In genomic region chr1:29445330-29445729, GRCh38 we compare ENCODE assay signal across 15 cellular contexts.
A peak's percentile ranks its signal among the peaks of the same experiment; 100 is the strongest.
DNase-seq lines count a peak whose midpoint lies in the region; TF ChIP-seq lines count a peak whose summit lies in the region.
"Had no signal": no experiment of that assay in that cellular context is flagged by ENCODE, and none has a peak within 500 bp of the region (broad histone marks: within the 10 kb centered on the region; RNA-seq: fewer than 3 reads in every experiment).

No MANE protein-coding gene starts in this region.

- H3K4me3 Mint-ChIP-seq in activated naive CD4-positive, alpha-beta T cell treated with anti-CD3 and anti-CD28 coated beads for 36 hours, result no peak overlapping the region
- H3K4me3 Mint-ChIP-seq: CD14-positive monocyte; CD8-positive, alpha-beta T cell had no signal

- intact Hi-C loops in activated naive CD4-positive, alpha-beta T cell treated with anti-CD3 and anti-CD28 coated beads for 36 hours (cut with micrococcal nuclease), result no loop called here

- H3K27ac ChIP-seq in neural cell (ENCODE audit: low read length), result no peak overlapping the region
- no peak overlapping the region for H3K27ac ChIP-seq in SJCRH30
- H3K27ac ChIP-seq: A549 had no signal

- TF ChIP-seq CTCF in fibroblast of mammary gland (conservative IDR thresholded peaks at IDR 0.05; ENCODE audit: control insufficient read depth, insufficient read depth, low read depth, low read length) (no peak), neural cell (IDR thresholded peaks at IDR 0.05; ENCODE audit: poor library complexity, severe bottlenecking) (no peak)

- H3K27ac Mint-ChIP-seq in activated naive CD4-positive, alpha-beta T cell treated with anti-CD3 and anti-CD28 coated beads for 36 hours, result no peak overlapping the region
- H3K27ac Mint-ChIP-seq: CD8-positive, alpha-beta T cell had no signal

- DNase-seq in fibroblast of mammary gland (ENCODE audit: low read depth), result peak; percentile 44
- peak; percentile 14 for DNase-seq in skeletal muscle cell (ENCODE audit: low read depth)
- no peak for DNase-seq in SJCRH30
- DNase-seq in activated naive CD4-positive, alpha-beta T cell treated with anti-CD3 and anti-CD28 coated beads for 36 hours, result no peak
- no peak for DNase-seq in NCI-H2029 treated with DMSO at 0.1 percent for 48 hours (lab: John Stamatoyannopoulos, UW)
- DNase-seq: CD8-positive, alpha-beta T cell; COR-L47; DMS153; DMS79 treated with DMSO at 0.1 percent for 48 hours; EL; GOT3 had no signal

- H3K9me3 ChIP-seq in neural cell (ENCODE audit: low read length) (no peaks in the 10 kb centered on the region), SJCRH30 (replicated peaks) (no peaks in the 10 kb centered on the region)
- H3K9me3 ChIP-seq: A549, HAP-1 had no signal

- H3K9me2 ChIP-seq in neural cell (ENCODE audit: insufficient read depth, low read length), result no peaks in the 10 kb centered on the region

- peaks cover 5% of the 10 kb centered on the region for H3K27me3 Mint-ChIP-seq in activated naive CD4-positive, alpha-beta T cell treated with anti-CD3 and anti-CD28 coated beads for 36 hours (ENCODE audit: low read depth)

- no peaks in the 10 kb centered on the region for H3K4me1 ChIP-seq in SJCRH30
- H3K4me1 ChIP-seq: A549, HAP-1 had no signal

- H3K4me3 ChIP-seq in fibroblast of mammary gland (ENCODE audit: control insufficient read depth, low read depth, low read length) (no peak overlapping the region), neural cell (ENCODE audit: low read length) (no peak overlapping the region), skeletal muscle cell (ENCODE audit: low read depth, low read length) (no peak overlapping the region), SJCRH30 (no peak overlapping the region)
- H3K4me3 ChIP-seq: A549, HAP-1 had no signal

- H3K79me2 ChIP-seq in neural cell (replicated peaks; ENCODE audit: insufficient read depth, low read length), result no peaks in the 10 kb centered on the region

- TF ChIP-seq EP300 in neural cell (conservative IDR thresholded peaks at IDR 0.05; ENCODE audit: poor library complexity, severe bottlenecking), result no peak

- H3K4me2 ChIP-seq in neural cell (ENCODE audit: low read length), result no peak overlapping the region
- H3K4me2 ChIP-seq: A549 had no signal

- H3K36me3 ChIP-seq in neural cell (ENCODE audit: insufficient read depth, low read length) (no peaks in the 10 kb centered on the region), SJCRH30 (no peaks in the 10 kb centered on the region)
- H3K36me3 ChIP-seq: HAP-1 had no signal

- H2AFZ ChIP-seq in neural cell (ENCODE audit: low read depth, low read length), result no peak overlapping the region

- no peaks in the 10 kb centered on the region for H3K4me1 Mint-ChIP-seq in activated naive CD4-positive, alpha-beta T cell treated with anti-CD3 and anti-CD28 coated beads for 36 hours (ENCODE audit: low read depth)

- no peak for TF ChIP-seq RAD21 in neural cell (conservative IDR thresholded peaks at IDR 0.05)

- H3K27me3 ChIP-seq in neural cell (ENCODE audit: insufficient read depth, low read depth, low read length) (no peaks in the 10 kb centered on the region), SJCRH30 (no peaks in the 10 kb centered on the region)

- H3K36me3 Mint-ChIP-seq in activated naive CD4-positive, alpha-beta T cell treated with anti-CD3 and anti-CD28 coated beads for 36 hours (ENCODE audit: low read depth), result no peaks in the 10 kb centered on the region
- H3K36me3 Mint-ChIP-seq: CD14-positive monocyte; CD8-positive, alpha-beta T cell had no signal

- no peaks in the 10 kb centered on the region for H4K20me1 ChIP-seq in neural cell (ENCODE audit: insufficient read depth)

- CTCF ChIA-PET in activated naive CD4-positive, alpha-beta T cell treated with anti-CD3 and anti-CD28 coated beads for 36 hours (lab: Charles Lee), result no interaction called here

- no peak overlapping the region for H3K9ac ChIP-seq in neural cell (ENCODE audit: low read length)

- H3F3A ChIP-seq in neural cell (ENCODE audit: insufficient read depth, low read length, poor library complexity, severe bottlenecking), result no peaks in the 10 kb centered on the region

- H3K9me3 Mint-ChIP-seq in activated naive CD4-positive, alpha-beta T cell treated with anti-CD3 and anti-CD28 coated beads for 36 hours, result no peaks in the 10 kb centered on the region
- H3K9me3 Mint-ChIP-seq: CD14-positive monocyte; CD8-positive, alpha-beta T cell had no signal

TF ChIP-seq in neural cell, 6 proteins besides CTCF, POLR2A, EP300 and RAD21:
- TF ChIP-seq MXI1 (conservative IDR thresholded peaks at IDR 0.05; ENCODE audit: poor library complexity, severe bottlenecking), result no peak
- no peak for TF ChIP-seq REST (IDR thresholded peaks at IDR 0.05; ENCODE audit: borderline replicate concordance)
- peak; percentile 91 for TF ChIP-seq POLR2AphosphoS5 (IDR thresholded peaks at IDR 0.05)

Comparison
In these comparisons a context has a peak if more than half of its experiments do, and no peak if none do; other contexts are left out.
1. DNase-seq: peak in fibroblast of mammary gland (single experiment) and skeletal muscle cell (single experiment); none in SJCRH30 (0 of 2), activated naive CD4-positive, alpha-beta T cell treated with anti-CD3 and anti-CD28 coated beads for 36 hours (single experiment) and NCI-H2029 treated with DMSO at 0.1 percent for 48 hours (single experiment).